Comparison of ENCODE assay signal across 24 cellular contexts in the genomic region with DNA sequence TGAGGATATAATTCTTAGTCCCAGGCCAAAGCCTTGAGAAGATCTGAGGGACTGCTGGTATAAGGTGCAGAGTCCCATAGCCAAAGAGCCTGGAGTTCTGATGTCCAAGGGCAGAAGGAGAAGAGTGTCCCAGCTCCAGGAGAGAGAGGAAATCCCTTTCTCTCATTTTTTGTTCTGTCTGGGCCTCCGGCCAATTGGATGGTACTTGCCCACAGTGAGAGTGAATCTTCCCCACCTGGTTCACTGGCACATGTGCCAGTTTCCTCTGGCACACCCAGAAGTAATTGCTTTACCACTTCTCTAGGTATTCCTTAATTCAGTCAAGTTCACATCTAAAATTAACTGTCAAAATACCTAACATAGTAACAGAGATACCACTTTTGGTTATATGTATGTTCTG. TPM values are rescaled to one million over a fixed set of nuclear protein-coding genes. Genes with fewer than 3 reads are reported as not detected.
DNase-seq lines count a peak whose midpoint lies in the region; ATAC-seq and TF ChIP-seq lines count a peak whose summit lies in the region.
"Had no signal": no experiment of that assay in that cellular context is flagged by ENCODE, and none has a peak within 500 bp of the region (broad histone marks: within the 10 kb centered on the region; RNA-seq: fewer than 3 reads in every experiment).

No MANE protein-coding gene starts in this region.

- peaks cover 10% of the 10 kb centered on the region for H3K4me1 Mint-ChIP-seq in activated naive CD8-positive, alpha-beta T cell (ENCODE audit: low read depth)
- H3K4me1 Mint-ChIP-seq in activated naive CD8-positive, alpha-beta T cell treated with anti-CD3 and anti-CD28 coated beads, Interleukin-2, amount 50 U/mL, for 24 hours = peaks cover 4% of the 10 kb centered on the region
- H3K4me1 Mint-ChIP-seq: GM23338 had no signal

- peaks cover 9% of the 10 kb centered on the region for H3K36me3 Mint-ChIP-seq in activated naive CD8-positive, alpha-beta T cell
- peaks cover 13% of the 10 kb centered on the region for H3K36me3 Mint-ChIP-seq in activated naive CD8-positive, alpha-beta T cell treated with anti-CD3 and anti-CD28 coated beads, Interleukin-2, amount 50 U/mL, for 24 hours (ENCODE audit: low read depth)

- DNase-seq in activated naive CD8-positive, alpha-beta T cell treated with anti-CD3 and anti-CD28 coated beads, Interleukin-2, amount 50 U/mL, for 24 hours = no peak
- no peak for DNase-seq in RWPE1 (ENCODE audit: low spot score)
- DNase-seq in left lobe of liver (ENCODE audit: low spot score) = no peak
- DNase-seq in NCI-H1417 treated with DMSO at 0.1 percent for 48 hours (lab: John Stamatoyannopoulos, UW) = no peak
- no peak for DNase-seq in activated CD4-positive, alpha-beta T cell treated with anti-CD3 and anti-CD28 coated beads, Interleukin-2, amount 50 U/mL, for 4 hours
- no peak for DNase-seq in adrenal gland
- DNase-seq: DMS79 treated with DMSO at 0.1 percent for 48 hours, IMR-90, MV-4-11, NCI-H1105 treated with DMSO at 0.1 percent for 48 hours, NCI-H1694, NCI-H2081, NCI-H2171, NCI-H345, NCI-H524, NCI-H774, OCI-M1, Right ventricle myocardium superior had no signal

- CTCF ChIA-PET in RWPE1 (lab: Yijun Ruan, JAX) = interaction anchor here (0.6 to 0.9 kb wide), 3 partner anchors 8 to 19 kb away, joined by 3 read pairs; no protein-coding TSS in a partner anchor

- H3K9me3 Mint-ChIP-seq in activated naive CD8-positive, alpha-beta T cell (ENCODE audit: low read depth) = no peaks in the 10 kb centered on the region
- no peaks in the 10 kb centered on the region for H3K9me3 Mint-ChIP-seq in activated naive CD8-positive, alpha-beta T cell treated with anti-CD3 and anti-CD28 coated beads, Interleukin-2, amount 50 U/mL, for 24 hours
- H3K9me3 Mint-ChIP-seq: GM23338 had no signal

- peak overlapping the region; percentile 64 for H3K27ac Mint-ChIP-seq in activated naive CD8-positive, alpha-beta T cell
- H3K27ac Mint-ChIP-seq in activated naive CD8-positive, alpha-beta T cell treated with anti-CD3 and anti-CD28 coated beads, Interleukin-2, amount 50 U/mL, for 24 hours = no peak overlapping the region
- H3K27ac Mint-ChIP-seq: GM23338 had no signal

- H3K27me3 Mint-ChIP-seq in activated naive CD8-positive, alpha-beta T cell = no peaks in the 10 kb centered on the region
- no peaks in the 10 kb centered on the region for H3K27me3 Mint-ChIP-seq in activated naive CD8-positive, alpha-beta T cell treated with anti-CD3 and anti-CD28 coated beads, Interleukin-2, amount 50 U/mL, for 24 hours

- H3K27ac ChIP-seq in RWPE1 (peak overlapping the region; percentile 29), adrenal gland (no peak overlapping the region)
- H3K27ac ChIP-seq: C4-2B, KMS-11 had no signal

- intact Hi-C loops in adrenal gland (cut with DNase I) = no loop called here

- H3K4me3 Mint-ChIP-seq in activated naive CD8-positive, alpha-beta T cell = no peak overlapping the region
- no peak overlapping the region for H3K4me3 Mint-ChIP-seq in activated naive CD8-positive, alpha-beta T cell treated with anti-CD3 and anti-CD28 coated beads, Interleukin-2, amount 50 U/mL, for 24 hours
- H3K4me3 Mint-ChIP-seq: GM23338 had no signal

- 75 to 89% (median 83%) methylated on average over 1 of the region's 1 CpG for WGBS in adrenal gland, 4 donors

- H3K27me3 ChIP-seq in adrenal gland = no peaks in the 10 kb centered on the region

- H3K4me1 ChIP-seq in adrenal gland (replicated peaks in 1 of 2) = peaks cover 0 to 4% of the 10 kb centered on the region in 2 donors

- POLR2A ChIA-PET in RWPE1 (lab: Yijun Ruan, JAX; ENCODE audit: low non-redundant PET) = no interaction called here

- TF ChIP-seq POLR2A in adrenal gland (IDR thresholded peaks at IDR 0.05) = no peak

- no peak overlapping the region for H3K4me3 ChIP-seq in adrenal gland
- H3K4me3 ChIP-seq: GM12878, GM23338 had no signal

- TF ChIP-seq CTCF in RWPE1 (conservative IDR thresholded peaks at IDR 0.05; ENCODE audit: low read depth) (no peak), adrenal gland (IDR thresholded peaks at IDR 0.05) (no peak)

- peaks cover 0 to 32% of the 10 kb centered on the region in 2 donors for H3K36me3 ChIP-seq in adrenal gland (replicated peaks in 1 of 2)

- no peak for ATAC-seq in activated naive CD8-positive, alpha-beta T cell treated with anti-CD3 and anti-CD28 coated beads, Interleukin-2, amount 50 U/mL, for 24 hours
- peak; percentile 79 for ATAC-seq in left lobe of liver
- ATAC-seq: GM12878, GM23338, HCT116 had no signal

- H3K9me3 ChIP-seq in adrenal gland (replicated peaks in 1 of 3) = no peaks in the 10 kb centered on the region

RNA-seq across cellular contexts. Expression of gene ARID4A, which starts 15.3 kb away (rescaled TPM):
- total RNA-seq in left lobe of liver (16.7 TPM), adrenal gland (10 to 100 TPM in 7 of 8 donors, 1 to 10 TPM in 1; 6.2 to 38.0 (median 18.3) TPM)
- 10 to 100 TPM in 2 of 3 donors, 1 to 10 TPM in 1; 4.4 to 17.5 (median 16.3) TPM for polyA plus RNA-seq in adrenal gland
